Comparison of ENCODE assay signal across 1 cellular context in the genomic region with DNA sequence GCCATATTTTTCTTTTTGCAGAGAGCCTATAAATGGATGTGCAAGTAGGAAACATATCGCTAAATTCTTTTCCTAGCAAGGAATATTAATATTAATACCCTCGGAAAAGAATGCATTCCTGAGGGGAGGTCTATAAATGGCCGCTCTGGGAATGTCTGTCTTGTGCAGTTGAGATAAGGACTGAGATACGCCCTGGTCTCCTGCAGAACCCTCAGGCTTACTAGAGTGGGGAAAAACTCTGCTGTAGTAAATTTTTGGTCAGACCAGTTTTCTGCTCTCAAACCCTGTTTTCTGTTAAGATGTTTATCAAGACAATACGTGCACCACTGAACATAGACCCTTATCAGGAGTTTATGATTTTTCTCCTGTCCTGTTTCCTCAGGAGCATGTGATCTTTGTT.
A peak's percentile ranks its signal among the peaks of the same experiment; 100 is the strongest.
TF ChIP-seq lines count a peak whose summit lies in the region.

No MANE protein-coding gene starts in this region.

TF ChIP-seq in K562, 482 proteins besides CTCF, POLR2A, EP300 and RAD21 (continued from another document):
- TF ChIP-seq, protein P1, sequence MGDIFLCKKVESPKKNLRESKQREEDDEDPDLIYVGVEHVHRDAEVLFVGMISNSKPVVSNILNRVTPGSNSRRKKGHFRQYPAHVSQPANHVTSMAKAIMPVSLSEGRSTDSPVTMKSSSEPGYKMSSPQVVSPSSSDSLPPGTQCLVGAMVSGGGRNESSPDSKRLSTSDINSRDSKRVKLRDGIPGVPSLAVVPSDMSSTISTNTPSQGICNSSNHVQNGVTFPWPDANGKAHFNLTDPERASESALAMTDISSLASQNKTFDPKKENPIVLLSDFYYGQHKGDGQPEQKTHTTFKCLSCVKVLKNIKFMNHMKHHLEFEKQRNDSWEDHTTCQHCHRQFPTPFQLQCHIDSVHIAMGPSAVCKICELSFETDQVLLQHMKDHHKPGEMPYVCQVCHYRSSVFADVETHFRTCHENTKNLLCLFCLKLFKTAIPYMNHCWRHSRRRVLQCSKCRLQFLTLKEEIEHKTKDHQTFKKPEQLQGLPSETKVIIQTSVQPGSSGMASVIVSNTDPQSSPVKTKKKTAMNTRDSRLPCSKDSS (IDR thresholded peaks at IDR 0.05; ENCODE audit: low read depth, partially characterized antibody): peak; percentile 43
- TF ChIP-seq, protein P2, sequence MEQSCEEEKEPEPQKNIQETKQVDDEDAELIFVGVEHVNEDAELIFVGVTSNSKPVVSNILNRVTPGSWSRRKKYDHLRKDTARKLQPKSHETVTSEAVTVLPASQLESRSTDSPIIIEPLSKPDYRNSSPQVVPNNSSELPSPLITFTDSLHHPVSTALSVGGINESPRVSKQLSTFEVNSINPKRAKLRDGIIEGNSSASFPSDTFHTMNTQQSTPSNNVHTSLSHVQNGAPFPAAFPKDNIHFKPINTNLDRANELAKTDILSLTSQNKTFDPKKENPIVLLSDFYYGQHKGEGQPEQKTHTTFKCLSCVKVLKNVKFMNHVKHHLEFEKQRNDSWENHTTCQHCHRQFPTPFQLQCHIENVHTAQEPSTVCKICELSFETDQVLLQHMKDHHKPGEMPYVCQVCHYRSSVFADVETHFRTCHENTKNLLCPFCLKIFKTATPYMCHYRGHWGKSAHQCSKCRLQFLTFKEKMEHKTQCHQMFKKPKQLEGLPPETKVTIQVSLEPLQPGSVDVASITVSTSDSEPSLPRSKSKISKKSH (CRISPR knock-in tag; IDR thresholded peaks at IDR 0.05): peak; percentile 89; the same call in 1 of the 2 replicates
